Comparison of ENCODE assay signal across 11 cellular contexts in the genomic region with DNA sequence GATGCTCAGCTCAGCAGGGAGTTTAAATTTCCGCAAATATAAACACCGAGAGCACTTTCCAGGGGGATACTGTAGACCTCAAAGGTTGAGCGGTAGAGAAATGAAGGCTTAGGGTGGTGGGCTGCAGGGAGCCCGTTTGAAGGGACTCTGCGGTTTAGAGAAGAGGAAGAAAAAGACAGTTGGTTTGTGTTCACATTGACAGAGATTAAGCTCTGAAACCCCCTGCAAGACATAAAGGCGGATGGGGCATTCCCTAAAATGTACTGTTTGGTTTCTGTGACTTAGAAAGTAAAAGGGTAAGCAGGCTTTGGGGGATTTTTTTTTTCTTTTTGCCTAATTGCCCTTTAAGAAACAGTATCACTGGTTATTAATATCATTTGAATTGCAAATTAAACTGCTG. TPM values are rescaled to one million over a fixed set of nuclear protein-coding genes. Genes with fewer than 3 reads are reported as not detected.
A peak's percentile ranks its signal among the peaks of the same experiment; 100 is the strongest.
DNase-seq lines count a peak whose midpoint lies in the region; ATAC-seq and TF ChIP-seq lines count a peak whose summit lies in the region.
"Had no signal": no experiment of that assay in that cellular context is flagged by ENCODE, and none has a peak within 500 bp of the region (broad histone marks: within the 10 kb centered on the region; RNA-seq: fewer than 3 reads in every experiment).

No MANE protein-coding gene starts in this region.

- H3K4me1 Mint-ChIP-seq in neural progenitor cell (peaks cover 69% of the 10 kb centered on the region), CD14-positive monocyte (peaks cover 4% of the 10 kb centered on the region)

- H3K36me3 Mint-ChIP-seq in neural progenitor cell (no peaks in the 10 kb centered on the region), CD14-positive monocyte (no peaks in the 10 kb centered on the region)
- H3K36me3 Mint-ChIP-seq: CD4-positive, alpha-beta memory T cell had no signal

- H3K9me3 Mint-ChIP-seq in neural progenitor cell (no peaks in the 10 kb centered on the region), CD14-positive monocyte (peaks cover 0 to 21% (median 0%) of the 10 kb centered on the region in 7 donors)
- H3K9me3 Mint-ChIP-seq: activated T-cell treated with anti-CD3 and anti-CD28 coated beads, Interleukin-2, amount 50 U/mL, for 24 hours had no signal

- DNase-seq in GM12865 (ENCODE audit: low read depth) (peak; percentile 73), neural progenitor cell (ENCODE audit: low spot score) (no peak), cerebellar nuclear complex (lab: John Stamatoyannopoulos, UW) (no peak), CD14-positive monocyte (ENCODE audit: low spot score) (no peak)
- no peak for DNase-seq in activated CD4-positive, alpha-beta T cell treated with anti-CD3 and anti-CD28 coated beads, Interleukin-2, amount 50 U/mL, for 4 hours
- DNase-seq: activated T-cell treated with anti-CD3 and anti-CD28 coated beads, Interleukin-2, amount 50 U/mL, for 24 hours; CD4-positive, alpha-beta memory T cell; stimulated activated CD4-positive, alpha-beta T cell treated with anti-CD3 and anti-CD28 coated beads, Interleukin-4, amount 100 ng/mL, for 1 hour had no signal

- H3K27me3 Mint-ChIP-seq in neural progenitor cell (ENCODE audit: insufficient read depth, low read depth) (peaks cover 12% of the 10 kb centered on the region), CD14-positive monocyte (ENCODE audit: low read depth in 3 of 3) (peaks cover 60 to 80% (median 67%) of the 10 kb centered on the region in 3 donors)

- H3K27me3 ChIP-seq in ectodermal cell (ENCODE audit: control insufficient read depth, insufficient read depth, low read length, poor library complexity, severe bottlenecking) (no peaks in the 10 kb centered on the region), neural progenitor cell (no peaks in the 10 kb centered on the region)

- H3K4me3 ChIP-seq in GM12865 (ENCODE audit: low read depth, low read length) (peak overlapping the region; percentile 62), ectodermal cell (ENCODE audit: insufficient read depth, low read depth, low read length) (peak overlapping the region; percentile 74), neural progenitor cell (peak overlapping the region; percentile 70)

- H4K20me1 ChIP-seq in neural progenitor cell (ENCODE audit: low read depth): peaks cover 29% of the 10 kb centered on the region

- peaks cover 56% of the 10 kb centered on the region for H3F3A ChIP-seq in neural progenitor cell (ENCODE audit: low read depth)

- H3K27ac ChIP-seq in ectodermal cell (ENCODE audit: insufficient read depth, low read depth, low read length, poor library complexity, severe bottlenecking): no peak overlapping the region
- H3K27ac ChIP-seq in neural progenitor cell: no peak overlapping the region

- TF ChIP-seq CTCF in GM12865 (IDR thresholded peaks at IDR 0.05; ENCODE audit: insufficient read depth, low read depth, low read length, missing control alignments) (no peak), neural progenitor cell (IDR thresholded peaks at IDR 0.05) (no peak), CD14-positive monocyte (IDR thresholded peaks at IDR 0.05) (no peak)

- peaks cover 50% of the 10 kb centered on the region for H3K79me2 ChIP-seq in neural progenitor cell (ENCODE audit: low read depth)

- H3K9me3 ChIP-seq in ectodermal cell (ENCODE audit: control insufficient read depth, low read length): no peaks in the 10 kb centered on the region
- H3K9me3 ChIP-seq in neural progenitor cell (ENCODE audit: low read depth): no peaks in the 10 kb centered on the region

- H3K36me3 ChIP-seq in ectodermal cell (ENCODE audit: control insufficient read depth, insufficient read depth, low read length): no peaks in the 10 kb centered on the region
- H3K36me3 ChIP-seq in neural progenitor cell: no peaks in the 10 kb centered on the region

- intact Hi-C loops in CD14-positive monocyte (cut with micrococcal nuclease): no loop called here

- H3K9ac ChIP-seq in neural progenitor cell: peak overlapping the region; percentile 23

- ATAC-seq in HG02938 (IDR thresholded peaks at IDR 0.05; ENCODE audit: unreplicated experiment) (peak; percentile 71), HG02840 (IDR thresholded peaks at IDR 0.05; ENCODE audit: low FRiP score, unreplicated experiment) (no peak)

- H3K27ac Mint-ChIP-seq in neural progenitor cell (peak overlapping the region; percentile 27), CD14-positive monocyte (peak overlapping the region in 1 of 7 donors; percentile 17)
- H3K27ac Mint-ChIP-seq: activated T-cell treated with anti-CD3 and anti-CD28 coated beads, Interleukin-2, amount 50 U/mL, for 24 hours; CD4-positive, alpha-beta memory T cell had no signal

- H3K4me1 ChIP-seq in ectodermal cell (ENCODE audit: control insufficient read depth, insufficient read depth, low read length) (peaks cover 36% of the 10 kb centered on the region), neural progenitor cell (peaks cover 59% of the 10 kb centered on the region)

- 0 to 5% methylated on average over 6 of the region's 6 CpGs for WGBS in ectodermal cell, 2 experiments

- H3K4me2 ChIP-seq in neural progenitor cell: peak overlapping the region; percentile 99

- H3K4me3 Mint-ChIP-seq in neural progenitor cell (peak overlapping the region; percentile 92), CD14-positive monocyte (peak overlapping the region in 1 of 2 donors; percentile 79)
- H3K4me3 Mint-ChIP-seq: activated T-cell treated with anti-CD3 and anti-CD28 coated beads, Interleukin-2, amount 50 U/mL, for 24 hours had no signal

- peak overlapping the region; percentile 78 for H2AFZ ChIP-seq in neural progenitor cell (replicated peaks)

RNA-seq across cellular contexts. Expression of a gene that starts 1.3 kb away (rescaled TPM):
- polyA plus RNA-seq in ectodermal cell (2013, experiment 1 of 4): 16.8 TPM
- polyA plus RNA-seq in ectodermal cell (2013, experiment 2 of 4): 14.1 TPM
- polyA plus RNA-seq in ectodermal cell (2013, experiment 3 of 4): 12.3 TPM
- 14.8 TPM for polyA plus RNA-seq in ectodermal cell (2013, experiment 4 of 4)
- total RNA-seq in neural progenitor cell (ENCODE audit: low replicate concordance): 6.1 and 9.1 TPM in 2 replicates
- not detected for polyA plus RNA-seq in CD14-positive monocyte
